Comparison of ENCODE assay signal across 8 cellular contexts in genomic region chr5:108748010-108748353, GRCh38. TPM values are rescaled to one million over a fixed set of nuclear protein-coding genes. Genes with fewer than 3 reads are reported as not detected.
DNase-seq lines count a peak whose midpoint lies in the region; ATAC-seq and TF ChIP-seq lines count a peak whose summit lies in the region.

No MANE protein-coding gene starts in this region.

- TSS peak; percentile 85 for BruUV-seq in A673 (replicated peaks; lab: Mats Ljungman, UMichigan)

- TF ChIP-seq CTCF in A673 (conservative IDR thresholded peaks at IDR 0.05; ENCODE audit: low read depth, low read length) (no peak), KMS-11 (conservative IDR thresholded peaks at IDR 0.05; ENCODE audit: low read depth, low read length) (no peak)

- H3K36me3 ChIP-seq in A673 (ENCODE audit: insufficient read depth, low read length, poor library complexity, severe bottlenecking) (no peaks in the 10 kb centered on the region), KMS-11 (ENCODE audit: insufficient read depth) (no peaks in the 10 kb centered on the region)

- CTCF ChIA-PET in A673 (lab: Charles Lee) = no interaction called here

- H3K9me3 ChIP-seq in A673 (ENCODE audit: low read depth, low read length, poor library complexity, severe bottlenecking) (no peaks in the 10 kb centered on the region), mononuclear cell (ENCODE audit: low read depth, low read length) (no peaks in the 10 kb centered on the region)

- DNase-seq in A673 (ENCODE audit: low spot score) = no peak
- DNase-seq in caudate nucleus (lab: John Stamatoyannopoulos, UW) = peak in 1 of 61 donors; percentile 40
- DNase-seq in NCI-H1105 (lab: John Stamatoyannopoulos, UW) = no peak
- DNase-seq in stimulated activated CD4-positive, alpha-beta T cell treated with anti-CD3 and anti-CD28 coated beads, Interleukin-2, amount 100 ng/mL, for 48 hours = no peak
- DNase-seq in SW480 (ENCODE audit: low spot score) = no peak

- intact Hi-C loops in A673 (cut with micrococcal nuclease; ENCODE audit: unreplicated experiment) = loop anchor here (2.0 kb wide), 2 partner anchors 19 to 663 kb away; no protein-coding TSS in a partner anchor

- H4K20me1 ChIP-seq in KMS-11 (ENCODE audit: insufficient read depth) = no peaks in the 10 kb centered on the region

- peak overlapping the region; percentile 80 for H3K9ac ChIP-seq in KMS-11

- peak overlapping the region; percentile 85 for H2AFZ ChIP-seq in KMS-11 (ENCODE audit: low read depth)

- no peak for ATAC-seq in HG03097 (IDR thresholded peaks at IDR 0.05; ENCODE audit: low FRiP score, unreplicated experiment)

- H3K27me3 ChIP-seq in A673 (replicated peaks; ENCODE audit: insufficient read depth, low read depth, low read length, poor library complexity) (no peaks in the 10 kb centered on the region), KMS-11 (ENCODE audit: insufficient read depth, low read depth) (no peaks in the 10 kb centered on the region), mononuclear cell (ENCODE audit: insufficient read depth, low read length) (no peaks in the 10 kb centered on the region)

- H3K4me1 ChIP-seq in A673 (ENCODE audit: insufficient read depth, low read length, poor library complexity, severe bottlenecking) (peaks cover 8% of the 10 kb centered on the region), KMS-11 (ENCODE audit: low read depth, poor library complexity, severe bottlenecking) (peaks cover 18% of the 10 kb centered on the region), mononuclear cell (ENCODE audit: insufficient read depth, low read length) (peaks cover 12% of the 10 kb centered on the region)

- H3K79me2 ChIP-seq in KMS-11 (ENCODE audit: insufficient read depth, low read depth) = no peaks in the 10 kb centered on the region

- POLR2A ChIA-PET in A673 (lab: Charles Lee; ENCODE audit: low non-redundant PET) = no interaction called here

- H3K27ac ChIP-seq in A673 (ENCODE audit: low read depth, low read length, poor library complexity, severe bottlenecking) (peak overlapping the region; percentile 97), KMS-11 (peak overlapping the region; percentile 66), caudate nucleus (ENCODE audit: low read depth, low read length) (peak overlapping the region; percentile 98)

- peak overlapping the region; percentile 81 for H3K4me2 ChIP-seq in KMS-11

- peak overlapping the region; percentile 93 for H3K4me3 ChIP-seq in A673 (ENCODE audit: low read depth, low read length, poor library complexity, severe bottlenecking)
- no peak overlapping the region for H3K4me3 ChIP-seq in KMS-11 (IDR thresholded peaks at IDR 0.05; ENCODE audit: insufficient read depth, low read depth, low read length)
- H3K4me3 ChIP-seq in mononuclear cell (ENCODE audit: low read length) = peak overlapping the region; percentile 76

RNA-seq across cellular contexts. Expression of gene FER, which starts 0.3 kb away (rescaled TPM):
- total RNA-seq in A673 (2021) (16.4 and 16.6 TPM in 2 replicates), mononuclear cell (10.7 TPM)
